In the genomic region with DNA sequence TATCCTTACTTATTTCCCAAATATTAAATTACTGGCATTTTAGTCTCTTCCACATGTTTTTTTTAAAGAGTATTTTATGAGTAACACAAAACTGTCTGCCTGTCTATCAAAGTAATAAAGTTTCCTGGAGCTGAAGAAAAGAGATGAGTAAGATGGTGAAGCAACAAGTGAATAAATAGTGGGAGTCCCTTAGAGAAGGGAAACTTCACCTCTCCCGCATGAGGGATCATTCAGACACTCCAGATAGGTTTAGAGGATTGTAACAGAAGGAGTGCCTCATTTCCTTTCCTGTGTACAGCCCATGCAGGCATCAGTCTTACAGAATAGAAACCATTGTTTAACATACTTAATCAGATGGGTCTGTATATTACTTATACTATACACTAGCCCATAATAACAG, we compare ENCODE assay signal across 21 cellular contexts.
"Had no signal": no experiment of that assay in that cellular context is flagged by ENCODE, and none has a peak within 500 bp of the region (broad histone marks: within the 10 kb centered on the region; RNA-seq: fewer than 3 reads in every experiment).

No MANE protein-coding gene starts in this region.

- H3K4me1 Mint-ChIP-seq: activated B cell treated with CpG ODN at 0.5 μM for 24 hours; activated CD4-positive, alpha-beta T cell treated with anti-CD3 and anti-CD28 coated beads, Interleukin-2, amount 10 ng/mL, durations not matched to agents 24 days and 14 days; activated naive CD8-positive, alpha-beta T cell treated with anti-CD3 and anti-CD28 coated beads for 36 hours; IgD-negative memory B cell; T-helper 17 cell had no signal

- H3K27ac Mint-ChIP-seq: activated B cell treated with CpG ODN at 0.5 μM for 24 hours; activated CD4-positive, alpha-beta memory T cell treated with anti-CD3 and anti-CD28 coated beads for 36 hours; activated CD4-positive, alpha-beta T cell treated with anti-CD3 and anti-CD28 coated beads, Interleukin-2, amount 10 ng/mL, durations not matched to agents 24 days and 14 days; activated naive CD4-positive, alpha-beta T cell treated with anti-CD3 and anti-CD28 coated beads for 36 hours; activated naive CD8-positive, alpha-beta T cell treated with anti-CD3 and anti-CD28 coated beads for 36 hours; IgD-negative memory B cell; T-helper 17 cell had no signal

- H3K36me3 Mint-ChIP-seq: activated CD4-positive, alpha-beta memory T cell treated with anti-CD3 and anti-CD28 coated beads for 36 hours; activated naive CD8-positive, alpha-beta T cell treated with anti-CD3 and anti-CD28 coated beads for 36 hours; IgD-negative memory B cell had no signal

- DNase-seq: activated B cell treated with CpG ODN at 0.5 μM for 24 hours; activated CD4-positive, alpha-beta memory T cell treated with anti-CD3 and anti-CD28 coated beads for 36 hours; activated CD4-positive, alpha-beta T cell treated with anti-CD3 and anti-CD28 coated beads for 1 hour; activated CD4-positive, alpha-beta T cell treated with anti-CD3 and anti-CD28 coated beads, Interleukin-2, amount 10 ng/mL, durations not matched to agents 24 days and 14 days; activated CD8-positive, alpha-beta memory T cell treated with anti-CD3 and anti-CD28 coated beads for 24 hours; activated gamma-delta T cell; activated naive CD4-positive, alpha-beta T cell treated with anti-CD3 and anti-CD28 coated beads for 36 hours; activated naive CD8-positive, alpha-beta T cell treated with anti-CD3 and anti-CD28 coated beads for 36 hours; activated T-cell treated with anti-CD3 and anti-CD28 coated beads, Interleukin-2, amount 50 U/mL, for 4 hours; anterior cingulate cortex; caudate nucleus; KG1; NCI-H1092; NCI-H1417; NCI-H1930; NCI-H2171; NCI-H510A treated with DMSO at 0.1 percent for 48 hours; SIG-M5; T-helper 17 cell; T-helper 9 cell had no signal

- H3K27me3 Mint-ChIP-seq: activated B cell treated with CpG ODN at 0.5 μM for 24 hours; activated CD4-positive, alpha-beta memory T cell treated with anti-CD3 and anti-CD28 coated beads for 36 hours; activated CD4-positive, alpha-beta T cell treated with anti-CD3 and anti-CD28 coated beads, Interleukin-2, amount 10 ng/mL, durations not matched to agents 24 days and 14 days; activated naive CD8-positive, alpha-beta T cell treated with anti-CD3 and anti-CD28 coated beads for 36 hours; IgD-negative memory B cell had no signal

- H3K4me3 Mint-ChIP-seq: activated B cell treated with CpG ODN at 0.5 μM for 24 hours; activated CD4-positive, alpha-beta memory T cell treated with anti-CD3 and anti-CD28 coated beads for 36 hours; activated CD4-positive, alpha-beta T cell treated with anti-CD3 and anti-CD28 coated beads, Interleukin-2, amount 10 ng/mL, durations not matched to agents 24 days and 14 days; activated naive CD4-positive, alpha-beta T cell treated with anti-CD3 and anti-CD28 coated beads for 36 hours; activated naive CD8-positive, alpha-beta T cell treated with anti-CD3 and anti-CD28 coated beads for 36 hours; activated T-cell treated with anti-CD3 and anti-CD28 coated beads, Interleukin-2, amount 50 U/mL, for 4 hours; IgD-negative memory B cell; T-helper 17 cell had no signal

- ATAC-seq: activated T-cell treated with anti-CD3 and anti-CD28 coated beads, Interleukin-2, amount 50 U/mL, for 4 hours; T-helper 17 cell had no signal

- H3K9me3 Mint-ChIP-seq: activated B cell treated with CpG ODN at 0.5 μM for 24 hours; activated CD4-positive, alpha-beta memory T cell treated with anti-CD3 and anti-CD28 coated beads for 36 hours; activated CD4-positive, alpha-beta T cell treated with anti-CD3 and anti-CD28 coated beads, Interleukin-2, amount 10 ng/mL, durations not matched to agents 24 days and 14 days; activated naive CD4-positive, alpha-beta T cell treated with anti-CD3 and anti-CD28 coated beads for 36 hours; activated naive CD8-positive, alpha-beta T cell treated with anti-CD3 and anti-CD28 coated beads for 36 hours; activated T-cell treated with anti-CD3 and anti-CD28 coated beads, Interleukin-2, amount 50 U/mL, for 4 hours; IgD-negative memory B cell had no signal
